8 cellular contexts compared by ENCODE assay signal in genomic region chr7:100803398-100804161, GRCh38. TPM values are rescaled to one million over a fixed set of nuclear protein-coding genes. Genes with fewer than 3 reads are reported as not detected.
DNase-seq lines count a peak whose midpoint lies in the region; ATAC-seq and TF ChIP-seq lines count a peak whose summit lies in the region.

No MANE protein-coding gene starts in this region.

- H3K36me3 ChIP-seq in ovary: no peaks in the 10 kb centered on the region

- no peak for TF ChIP-seq POLR2A in ovary (IDR thresholded peaks at IDR 0.05)

- H3K9me3 Mint-ChIP-seq in activated CD8-positive, alpha-beta T cell treated with anti-CD3 and anti-CD28 coated beads for 36 hours: no peaks in the 10 kb centered on the region

- H3K27me3 Mint-ChIP-seq in activated CD8-positive, alpha-beta T cell treated with anti-CD3 and anti-CD28 coated beads for 36 hours: peaks cover 5% of the 10 kb centered on the region

- POLR2A ChIA-PET in activated CD8-positive, alpha-beta T cell treated with anti-CD3 and anti-CD28 coated beads for 36 hours (lab: Charles Lee): no interaction called here

- H3K4me1 ChIP-seq in ovary (ENCODE audit: insufficient read depth): peaks cover 23% of the 10 kb centered on the region

- H3K4me3 Mint-ChIP-seq in activated CD8-positive, alpha-beta T cell treated with anti-CD3 and anti-CD28 coated beads for 36 hours: no peak overlapping the region

- H3K4me1 Mint-ChIP-seq in activated CD8-positive, alpha-beta T cell treated with anti-CD3 and anti-CD28 coated beads for 36 hours (ENCODE audit: low read depth): peaks cover 4% of the 10 kb centered on the region

- no peak overlapping the region for H3K27ac Mint-ChIP-seq in activated CD8-positive, alpha-beta T cell treated with anti-CD3 and anti-CD28 coated beads for 36 hours

- peak overlapping the region; percentile 49 to 91 for H3K27ac ChIP-seq in ovary

- WGBS in ovary, 3 donors: 12 to 16% (median 16%) methylated on average over 18 to 19 of the region's 19 CpGs

- TF ChIP-seq EP300 in ovary (IDR thresholded peaks at IDR 0.05): no peak

- H3K36me3 Mint-ChIP-seq in activated CD8-positive, alpha-beta T cell treated with anti-CD3 and anti-CD28 coated beads for 36 hours (ENCODE audit: low read depth): no peaks in the 10 kb centered on the region

- TF ChIP-seq CTCF in activated CD8-positive, alpha-beta T cell treated with anti-CD3 and anti-CD28 coated beads for 36 hours (IDR thresholded peaks at IDR 0.05): no peak
- no peak for TF ChIP-seq CTCF in ovary (IDR thresholded peaks at IDR 0.05)

- CTCF ChIA-PET in activated CD8-positive, alpha-beta T cell treated with anti-CD3 and anti-CD28 coated beads for 36 hours (lab: Charles Lee): interaction anchor here (1.4 to 11.7 kb wide), 3 partner anchors 16 to 98 kb away, joined by 5 to 167 read pairs (median 27); partner anchors contain the start of genes POP7 and SLC12A9

- no peaks in the 10 kb centered on the region for H3K9me3 ChIP-seq in ovary

- DNase-seq in DMS 273 (lab: John Stamatoyannopoulos, UW; ENCODE audit: unreplicated experiment) (peak; percentile 98), NCI-H2196 (lab: John Stamatoyannopoulos, UW; ENCODE audit: unreplicated experiment) (peak; percentile 94), globus pallidus (ENCODE audit: low spot score) (peak; percentile 67), ovary (peak; percentile 84 to 91 (median 87))
- DNase-seq in activated CD8-positive, alpha-beta T cell treated with anti-CD3 and anti-CD28 coated beads for 36 hours: peak; percentile 72
- no peak for DNase-seq in activated CD4-positive, CD25-positive, alpha-beta regulatory T cell treated with anti-CD3 and anti-CD28 coated beads, Interleukin-2, amount 50 U/mL, for 72 hours

- H3K4me3 ChIP-seq in ovary: no peak overlapping the region

- intact Hi-C loops in activated CD8-positive, alpha-beta T cell treated with anti-CD3 and anti-CD28 coated beads for 36 hours (cut with micrococcal nuclease): loop anchor here (5.0 kb wide), 1 partner anchor 49 kb away; the partner anchor contains the start of gene SLC12A9
- intact Hi-C loops in ovary (cut with DNase I): loop anchor here in 3 of 4 donors (5.0 to 10.0 kb wide), 2 partner anchors 34 to 51 kb away; partner anchors contain the start of gene SLC12A9 (in 1 of the 3)

- H3K27me3 ChIP-seq in ovary: no peaks in the 10 kb centered on the region

- ATAC-seq in GM19025 (IDR thresholded peaks at IDR 0.05; ENCODE audit: low read depth, unreplicated experiment) (peak; percentile 91), HG03097 (IDR thresholded peaks at IDR 0.05; ENCODE audit: low FRiP score, unreplicated experiment) (peak; percentile 64)
- peak; percentile 87 for ATAC-seq in activated CD8-positive, alpha-beta T cell treated with anti-CD3 and anti-CD28 coated beads for 36 hours

RNA-seq across cellular contexts. Expression of gene EPHB4, which starts 23.7 kb away (rescaled TPM):
- 1 to 10 TPM; 4.8 to 5.8 TPM for total RNA-seq in activated CD8-positive, alpha-beta T cell treated with anti-CD3 and anti-CD28 coated beads for 36 hours
- 100 to 1,000 TPM in 3 of 7 donors, 10 to 100 TPM in 4; 31.0 to 119 (median 89.8) TPM for total RNA-seq in ovary
- 10 to 100 TPM; 24.4 to 38.2 TPM for polyA plus RNA-seq in ovary

RNA-seq across cellular contexts. Expression of gene SLC12A9, which starts 48.9 kb away (rescaled TPM):
- 10 to 100 TPM; 10.2 to 11.3 TPM for total RNA-seq in activated CD8-positive, alpha-beta T cell treated with anti-CD3 and anti-CD28 coated beads for 36 hours
- total RNA-seq in ovary: 10 to 100 TPM; 10.1 to 31.8 (median 26.9) TPM
- polyA plus RNA-seq in ovary: 10 to 100 TPM in 1 of 2 donors, 1 to 10 TPM in 1; 4.7 to 20.9 TPM

Comparison
In these comparisons a context has a peak if more than half of its experiments do, and no peak if none do; other contexts are left out.
1. RNA of gene EPHB4, which starts 23.7 kb away (total RNA-seq): 31.0 to 119 TPM in ovary; 4.8 to 5.8 TPM in activated CD8-positive, alpha-beta T cell treated with anti-CD3 and anti-CD28 coated beads for 36 hours; every median in the first group is over 4 times any median in the second.
2. Peak in every context shown above with its lines, with median percentiles within 50 percentile points of each other: ATAC-seq.